In the genomic region with DNA sequence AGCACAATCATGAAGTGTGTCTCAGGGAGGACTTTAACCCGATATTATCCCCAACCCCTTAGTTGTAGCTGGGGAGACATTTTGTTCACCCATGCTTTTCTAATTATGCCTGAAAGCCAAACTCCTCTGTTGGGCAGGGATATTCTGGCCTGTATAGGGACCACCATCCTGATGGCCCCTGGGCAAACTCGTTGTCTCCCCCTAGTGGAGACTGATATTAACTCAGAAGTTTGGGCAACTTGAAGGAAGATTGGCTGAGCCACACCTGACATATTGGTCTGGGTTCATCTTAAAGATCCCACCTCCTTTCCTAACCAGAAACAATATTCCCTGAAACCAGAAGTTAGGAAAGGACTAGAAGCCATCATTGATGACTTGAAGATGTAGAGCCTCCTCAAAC, we compare ENCODE assay signal across 9 cellular contexts. TPM values are rescaled to one million over a fixed set of nuclear protein-coding genes. Genes with fewer than 3 reads are reported as not detected.
DNase-seq lines count a peak whose midpoint lies in the region; ATAC-seq and TF ChIP-seq lines count a peak whose summit lies in the region.
"Had no signal": no experiment of that assay in that cellular context is flagged by ENCODE, and none has a peak within 500 bp of the region (broad histone marks: within the 10 kb centered on the region; RNA-seq: fewer than 3 reads in every experiment).

No MANE protein-coding gene starts in this region.

- no peak overlapping the region for H3K4me3 Mint-ChIP-seq in activated CD8-positive, alpha-beta T cell treated with anti-CD3 and anti-CD28 coated beads, Interleukin-2, amount 10 ng/mL, durations not matched to agents 7 days and 5 days
- no peak overlapping the region for H3K4me3 Mint-ChIP-seq in nephron
- no peak overlapping the region for H3K4me3 Mint-ChIP-seq in activated T-cell treated with anti-CD3 and anti-CD28 coated beads, Interleukin-2, amount 50 U/mL, for 24 hours
- H3K4me3 Mint-ChIP-seq: CD4-positive, alpha-beta memory T cell had no signal

- peak; percentile 21 for DNase-seq in NCI-H2196 (lab: John Stamatoyannopoulos, UW; ENCODE audit: unreplicated experiment)
- no peak for DNase-seq in NCI-H2196 treated with DMSO at 0.1 percent for 48 hours (lab: John Stamatoyannopoulos, UW; ENCODE audit: unreplicated experiment)
- DNase-seq in activated CD8-positive, alpha-beta T cell treated with anti-CD3 and anti-CD28 coated beads, Interleukin-2, amount 10 ng/mL, durations not matched to agents 7 days and 5 days, result peak; percentile 27
- DNase-seq in activated CD8-positive, alpha-beta memory T cell treated with anti-CD3 and anti-CD28 coated beads, Interleukin-2, amount 50 U/mL, for 4 hours, result no peak
- no peak for DNase-seq in activated T-cell treated with anti-CD3 and anti-CD28 coated beads, Interleukin-2, amount 50 U/mL, for 24 hours

- no peaks in the 10 kb centered on the region for H3K36me3 Mint-ChIP-seq in activated CD8-positive, alpha-beta T cell treated with anti-CD3 and anti-CD28 coated beads, Interleukin-2, amount 10 ng/mL, durations not matched to agents 7 days and 5 days (ENCODE audit: low read depth)
- peaks cover 4% of the 10 kb centered on the region for H3K36me3 Mint-ChIP-seq in nephron (ENCODE audit: low read depth)
- H3K36me3 Mint-ChIP-seq in activated T-cell treated with anti-CD3 and anti-CD28 coated beads, Interleukin-2, amount 50 U/mL, for 24 hours (ENCODE audit: low read depth), result no peaks in the 10 kb centered on the region
- H3K36me3 Mint-ChIP-seq: CD4-positive, alpha-beta memory T cell had no signal

- H3K4me1 Mint-ChIP-seq in activated CD8-positive, alpha-beta T cell treated with anti-CD3 and anti-CD28 coated beads, Interleukin-2, amount 10 ng/mL, durations not matched to agents 7 days and 5 days (ENCODE audit: low read depth), result no peaks in the 10 kb centered on the region
- H3K4me1 Mint-ChIP-seq in nephron, result no peaks in the 10 kb centered on the region
- H3K4me1 Mint-ChIP-seq in activated T-cell treated with anti-CD3 and anti-CD28 coated beads, Interleukin-2, amount 50 U/mL, for 24 hours (ENCODE audit: low read depth), result no peaks in the 10 kb centered on the region

- CTCF ChIA-PET in activated CD8-positive, alpha-beta T cell treated with anti-CD3 and anti-CD28 coated beads, Interleukin-2, amount 10 ng/mL, durations not matched to agents 7 days and 5 days (lab: Charles Lee), result interaction anchor here (1.6 to 2.5 kb wide), 2 partner anchors 11 to 171 kb away, joined by 9 to 11 read pairs; no protein-coding TSS in a partner anchor

- H3K27me3 Mint-ChIP-seq in activated CD8-positive, alpha-beta T cell treated with anti-CD3 and anti-CD28 coated beads, Interleukin-2, amount 10 ng/mL, durations not matched to agents 7 days and 5 days (ENCODE audit: low read depth), result peaks cover 2% of the 10 kb centered on the region
- no peaks in the 10 kb centered on the region for H3K27me3 Mint-ChIP-seq in nephron (ENCODE audit: low read depth)
- H3K27me3 Mint-ChIP-seq in activated T-cell treated with anti-CD3 and anti-CD28 coated beads, Interleukin-2, amount 50 U/mL, for 24 hours, result no peaks in the 10 kb centered on the region
- H3K27me3 Mint-ChIP-seq: CD4-positive, alpha-beta memory T cell had no signal

- TF ChIP-seq CTCF in nephron (IDR thresholded peaks at IDR 0.05; ENCODE audit: unreplicated experiment in 3 of 3), result peak; percentile 7 to 23 (median 14)

- POLR2A ChIA-PET in activated CD8-positive, alpha-beta T cell treated with anti-CD3 and anti-CD28 coated beads, Interleukin-2, amount 10 ng/mL, durations not matched to agents 7 days and 5 days (lab: Charles Lee), result no interaction called here

- ATAC-seq in HG02870 (IDR thresholded peaks at IDR 0.05; ENCODE audit: unreplicated experiment) (peak; percentile 48), GM21528 (IDR thresholded peaks at IDR 0.05; ENCODE audit: low FRiP score, unreplicated experiment) (no peak)
- ATAC-seq in activated CD8-positive, alpha-beta T cell treated with anti-CD3 and anti-CD28 coated beads, Interleukin-2, amount 10 ng/mL, durations not matched to agents 7 days and 5 days, result no peak

- no peak overlapping the region for H3K27ac Mint-ChIP-seq in activated CD8-positive, alpha-beta T cell treated with anti-CD3 and anti-CD28 coated beads, Interleukin-2, amount 10 ng/mL, durations not matched to agents 7 days and 5 days
- no peak overlapping the region for H3K27ac Mint-ChIP-seq in nephron
- H3K27ac Mint-ChIP-seq in activated T-cell treated with anti-CD3 and anti-CD28 coated beads, Interleukin-2, amount 50 U/mL, for 24 hours, result no peak overlapping the region

- H3K9me3 Mint-ChIP-seq in activated CD8-positive, alpha-beta T cell treated with anti-CD3 and anti-CD28 coated beads, Interleukin-2, amount 10 ng/mL, durations not matched to agents 7 days and 5 days (ENCODE audit: insufficient read depth), result no peaks in the 10 kb centered on the region
- peaks cover 5% of the 10 kb centered on the region for H3K9me3 Mint-ChIP-seq in nephron
- H3K9me3 Mint-ChIP-seq in activated T-cell treated with anti-CD3 and anti-CD28 coated beads, Interleukin-2, amount 50 U/mL, for 24 hours, result no peaks in the 10 kb centered on the region

RNA-seq across cellular contexts. Expression of gene TM4SF18, which starts 42.3 kb away (rescaled TPM):
- not detected for total RNA-seq in activated CD8-positive, alpha-beta T cell treated with anti-CD3 and anti-CD28 coated beads, Interleukin-2, amount 10 ng/mL, durations not matched to agents 7 days and 5 days
- total RNA-seq: CD4-positive, alpha-beta memory T cell had no signal

Comparison
In these comparisons a context has a peak if more than half of its experiments do, and no peak if none do; other contexts are left out.
1. DNase-seq: peak in NCI-H2196 (single experiment) and activated CD8-positive, alpha-beta T cell treated with anti-CD3 and anti-CD28 coated beads, Interleukin-2, amount 10 ng/mL, durations not matched to agents 7 days and 5 days (single experiment); none in NCI-H2196 treated with DMSO at 0.1 percent for 48 hours (single experiment), activated CD8-positive, alpha-beta memory T cell treated with anti-CD3 and anti-CD28 coated beads, Interleukin-2, amount 50 U/mL, for 4 hours (single experiment) and activated T-cell treated with anti-CD3 and anti-CD28 coated beads, Interleukin-2, amount 50 U/mL, for 24 hours (single experiment).